ENCODE assay signal across 15 cellular contexts in the genomic region with DNA sequence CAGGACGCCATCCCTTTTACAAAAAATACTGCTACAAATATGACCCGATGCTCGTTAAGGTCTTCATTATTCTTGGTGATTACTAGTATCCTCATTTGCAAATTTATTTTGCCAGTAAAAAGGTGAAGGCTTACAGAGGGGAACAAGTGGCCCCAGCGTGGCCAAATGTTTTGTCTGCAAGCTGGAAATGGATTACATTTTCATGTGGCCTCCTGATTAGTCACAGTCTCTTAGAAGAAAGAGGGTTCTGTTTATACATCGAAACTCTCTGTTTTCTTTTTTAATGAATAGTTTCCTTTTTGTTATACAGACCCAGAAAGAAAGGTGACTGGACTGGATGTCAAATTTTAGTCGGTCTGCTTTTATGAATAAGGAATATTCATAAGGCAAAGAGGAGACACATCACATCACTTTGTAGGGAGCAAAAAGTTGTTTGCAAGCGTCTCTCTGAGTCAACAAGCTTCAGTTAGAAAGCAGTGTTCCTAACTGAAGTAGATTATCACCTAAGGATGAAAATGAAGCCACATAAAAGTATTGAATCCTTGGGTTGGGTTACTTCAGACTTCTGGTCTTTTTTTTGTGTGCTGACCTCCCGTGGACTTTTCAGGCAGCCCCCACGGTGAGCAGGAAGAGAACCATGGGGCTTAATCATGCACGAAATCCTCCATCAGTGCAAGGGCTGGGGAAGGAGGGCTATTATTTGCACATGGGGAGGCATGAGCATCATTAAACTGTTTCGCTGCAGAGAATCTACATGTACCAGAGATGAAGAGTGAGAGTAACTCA.
"Had no signal": no experiment of that assay in that cellular context is flagged by ENCODE, and none has a peak within 500 bp of the region (broad histone marks: within the 10 kb centered on the region; RNA-seq: fewer than 3 reads in every experiment).

No MANE protein-coding gene starts in this region.

- H3K27me3 ChIP-seq: cardiac muscle cell, colonic mucosa, gastroesophageal sphincter, right atrium auricular region, tibial nerve had no signal

- DNase-seq: activated CD4-positive, alpha-beta memory T cell treated with anti-CD3 and anti-CD28 coated beads for 36 hours; activated CD4-positive, alpha-beta T cell treated with anti-CD3 and anti-CD28 coated beads for 1 hour; activated naive CD8-positive, alpha-beta T cell treated with anti-CD3 and anti-CD28 coated beads, Interleukin-2, amount 10 ng/mL, durations not matched to agents 7 days and 5 days; activated T-cell treated with anti-CD3 and anti-CD28 coated beads, Interleukin-2, amount 50 U/mL, for 72 hours; aorta; colonic mucosa; effector CD4-positive, alpha-beta T cell; kidney; posterior cingulate gyrus; small intestine had no signal

- H3K4me3 ChIP-seq: cardiac muscle cell, colonic mucosa, gastroesophageal sphincter, right atrium auricular region, tibial nerve had no signal

- H3K27ac ChIP-seq: cardiac muscle cell, colonic mucosa, gastroesophageal sphincter, right atrium auricular region, tibial nerve had no signal

- H3K4me1 ChIP-seq: colonic mucosa, gastroesophageal sphincter, right atrium auricular region, tibial nerve had no signal

- ATAC-seq: activated T-cell treated with anti-CD3 and anti-CD28 coated beads, Interleukin-2, amount 50 U/mL, for 72 hours; gastroesophageal sphincter; stimulated activated effector memory CD8-positive, alpha-beta T cell treated with anti-CD3 and anti-CD28 coated beads, Interleukin-12 subunit alpha, Interleukin-12 subunit beta, amount 100 ng/mL, for 72 hours had no signal

- H3K9me3 ChIP-seq: colonic mucosa, gastroesophageal sphincter, right atrium auricular region, tibial nerve had no signal

- H3K36me3 ChIP-seq: cardiac muscle cell, colonic mucosa, gastroesophageal sphincter, right atrium auricular region, tibial nerve had no signal
